9 cellular contexts compared by ENCODE assay signal in genomic region chr5:139295692-139296091, GRCh38. TPM values are rescaled to one million over a fixed set of nuclear protein-coding genes. Genes with fewer than 3 reads are reported as not detected.
A peak's percentile ranks its signal among the peaks of the same experiment; 100 is the strongest.
DNase-seq lines count a peak whose midpoint lies in the region; ATAC-seq lines count a peak whose summit lies in the region.
"Had no signal": no experiment of that assay in that cellular context is flagged by ENCODE, and none has a peak within 500 bp of the region (broad histone marks: within the 10 kb centered on the region; RNA-seq: fewer than 3 reads in every experiment).

No MANE protein-coding gene starts in this region.

- H3K4me1 ChIP-seq in iPS-20b (ENCODE audit: insufficient read depth, low read length) = peaks cover 31% of the 10 kb centered on the region

- H3K27ac Mint-ChIP-seq in activated T-helper 17 cell treated with anti-CD3 and anti-CD28 coated beads, Interleukin-2, amount 50 U/mL, for 72 hours = peak overlapping the region; percentile 98

- peak overlapping the region; percentile 98 for H3K4me3 Mint-ChIP-seq in activated T-helper 17 cell treated with anti-CD3 and anti-CD28 coated beads, Interleukin-2, amount 50 U/mL, for 72 hours

- H3K9me3 ChIP-seq in iPS-20b (ENCODE audit: insufficient read depth, low read depth, low read length) = no peaks in the 10 kb centered on the region

- H3K4me1 Mint-ChIP-seq in activated T-helper 17 cell treated with anti-CD3 and anti-CD28 coated beads, Interleukin-2, amount 50 U/mL, for 72 hours = peaks cover 34% of the 10 kb centered on the region

- H3K4me3 ChIP-seq in iPS-20b (ENCODE audit: low read length) = peak overlapping the region; percentile 96

- H3K27ac ChIP-seq in iPS-20b (ENCODE audit: low read length) (no peak overlapping the region), substantia nigra (ENCODE audit: low read depth, low read length, poor library complexity, severe bottlenecking) (peak overlapping the region; percentile 99)

- H3K36me3 Mint-ChIP-seq in activated T-helper 17 cell treated with anti-CD3 and anti-CD28 coated beads, Interleukin-2, amount 50 U/mL, for 72 hours (ENCODE audit: low read depth) = peaks cover 76% of the 10 kb centered on the region

- peaks cover 35% of the 10 kb centered on the region for H3K36me3 ChIP-seq in iPS-20b (ENCODE audit: insufficient read depth, low read depth, low read length)

- H3K9ac ChIP-seq in iPS-20b (ENCODE audit: low read depth, low read length) = peak overlapping the region; percentile 99; the same call in 1 of the 2 replicates

- no peaks in the 10 kb centered on the region for H3K27me3 Mint-ChIP-seq in activated T-helper 17 cell treated with anti-CD3 and anti-CD28 coated beads, Interleukin-2, amount 50 U/mL, for 72 hours

- no peak for ATAC-seq in activated T-helper 17 cell treated with anti-CD3 and anti-CD28 coated beads, Interleukin-2, amount 50 U/mL, for 72 hours (replicated peaks)

- no peaks in the 10 kb centered on the region for H3K9me3 Mint-ChIP-seq in activated T-helper 17 cell treated with anti-CD3 and anti-CD28 coated beads, Interleukin-2, amount 50 U/mL, for 72 hours

- H3K27me3 ChIP-seq in iPS-20b (ENCODE audit: insufficient read depth, low read length) = no peaks in the 10 kb centered on the region

- DNase-seq in activated CD4-positive, alpha-beta T cell treated with anti-CD3 and anti-CD28 coated beads for 48 hours = peak; percentile 40
- no peak for DNase-seq in activated CD4-positive, alpha-beta T cell treated with anti-CD3 and anti-CD28 coated beads, Interleukin-2, amount 50 U/mL, for 48 hours
- no peak for DNase-seq in substantia nigra (lab: John Stamatoyannopoulos, UW)
- DNase-seq in central memory CD4-positive, alpha-beta T cell = no peak
- no peak for DNase-seq in activated CD4-positive, CD25-positive, alpha-beta regulatory T cell treated with anti-CD3 and anti-CD28 coated beads, Interleukin-2, amount 50 U/mL, for 72 hours
- no peak for DNase-seq in NCI-H1694 treated with DMSO at 0.1 percent for 48 hours (lab: John Stamatoyannopoulos, UW)
- DNase-seq: stimulated activated CD4-positive, alpha-beta T cell treated with anti-CD3 and anti-CD28 coated beads, Interleukin-12 subunit alpha, Interleukin-12 subunit beta, amount 100 ng/mL, for 4 hours had no signal

RNA-seq across cellular contexts. Expression of gene MATR3, which starts 2.2 kb away (rescaled TPM):
- 100 to 1,000 TPM; 184 to 204 TPM for total RNA-seq in activated T-helper 17 cell treated with anti-CD3 and anti-CD28 coated beads, Interleukin-2, amount 50 U/mL, for 72 hours

RNA-seq across cellular contexts. Expression of gene PAIP2, which starts 46.0 kb away (rescaled TPM):
- total RNA-seq in activated T-helper 17 cell treated with anti-CD3 and anti-CD28 coated beads, Interleukin-2, amount 50 U/mL, for 72 hours = 100 to 1,000 TPM; 102 to 157 TPM
